Comparison of ENCODE assay signal across 17 cellular contexts in genomic region chr15:68543546-68544008, GRCh38. TPM values are rescaled to one million over a fixed set of nuclear protein-coding genes. Genes with fewer than 3 reads are reported as not detected.
DNase-seq lines count a peak whose midpoint lies in the region; ATAC-seq and TF ChIP-seq lines count a peak whose summit lies in the region.
"Had no signal": no experiment of that assay in that cellular context is flagged by ENCODE, and none has a peak within 500 bp of the region (broad histone marks: within the 10 kb centered on the region; RNA-seq: fewer than 3 reads in every experiment).

No MANE protein-coding gene starts in this region.

- intact Hi-C loops in Caco-2 (cut with micrococcal nuclease; ENCODE audit: unreplicated experiment) = no loop called here
- intact Hi-C loops in right cardiac atrium (cut with DNase I) = no loop called here

- no peak overlapping the region for H3K9ac ChIP-seq in Karpas-422 (ENCODE audit: low read length)

- H3K27ac ChIP-seq in brain microvascular endothelial cell (peak overlapping the region; percentile 92), right cardiac atrium (ENCODE audit: low read length) (peak overlapping the region; percentile 55), Karpas-422 (ENCODE audit: low read length) (no peak overlapping the region)
- H3K27ac ChIP-seq: PC-9 had no signal

- H3K27me3 Mint-ChIP-seq in Caco-2 (ENCODE audit: insufficient read depth, unreplicated experiment) = peaks cover 9% of the 10 kb centered on the region

- no peaks in the 10 kb centered on the region for H3K36me3 ChIP-seq in Caco-2 (ENCODE audit: control insufficient read depth, insufficient read depth, low read length)
- H3K36me3 ChIP-seq in brain microvascular endothelial cell (replicated peaks) = no peaks in the 10 kb centered on the region
- H3K36me3 ChIP-seq in Karpas-422 (ENCODE audit: insufficient read depth, low read length) = no peaks in the 10 kb centered on the region

- peak; percentile 56 to 68 for ATAC-seq in right cardiac atrium
- ATAC-seq in GM18861 (IDR thresholded peaks at IDR 0.05; ENCODE audit: unreplicated experiment) = no peak
- ATAC-seq: activated CD8-positive, alpha-beta T cell treated with anti-CD3 and anti-CD28 coated beads for 36 hours; left colon; natural killer cell had no signal

- H3K9me3 ChIP-seq in Caco-2 = no peaks in the 10 kb centered on the region
- peaks cover 1% of the 10 kb centered on the region for H3K9me3 ChIP-seq in right cardiac atrium (ENCODE audit: control insufficient read depth, low read length)
- H3K9me3 ChIP-seq in Karpas-422 (ENCODE audit: low read length) = peaks cover 7% of the 10 kb centered on the region

- H3K4me2 ChIP-seq in Karpas-422 (ENCODE audit: low read depth, low read length, poor library complexity, severe bottlenecking) = no peak overlapping the region
- H3K4me2 ChIP-seq: PC-9 had no signal

- no peak overlapping the region for H3K4me3 Mint-ChIP-seq in Caco-2 (ENCODE audit: unreplicated experiment)
- H3K4me3 Mint-ChIP-seq: activated CD8-positive, alpha-beta T cell treated with anti-CD3 and anti-CD28 coated beads for 36 hours; natural killer cell had no signal

- no peak overlapping the region for H2AFZ ChIP-seq in Karpas-422 (ENCODE audit: low read length)
- H2AFZ ChIP-seq: PC-9 had no signal

- no peaks in the 10 kb centered on the region for H4K20me1 ChIP-seq in Karpas-422 (ENCODE audit: insufficient read depth, low read depth, low read length)

- H3K36me3 Mint-ChIP-seq in Caco-2 (ENCODE audit: insufficient read depth, unreplicated experiment) = no peaks in the 10 kb centered on the region
- H3K36me3 Mint-ChIP-seq: natural killer cell had no signal

- POLR2A ChIA-PET in Caco-2 (lab: Charles Lee) = no interaction called here

- H3K4me1 ChIP-seq in Caco-2 (no peaks in the 10 kb centered on the region), right cardiac atrium (ENCODE audit: control insufficient read depth, insufficient read depth, low read length) (peaks cover 4% of the 10 kb centered on the region), Karpas-422 (ENCODE audit: low read length) (no peaks in the 10 kb centered on the region)

- in situ Hi-C loops in brain microvascular endothelial cell (cut with HindIII; ENCODE audit: low pct_ligation_motif_present, low sequenced_read_pairs) = no loop called here

- H3K9me3 Mint-ChIP-seq in Caco-2 (ENCODE audit: unreplicated experiment) = no peaks in the 10 kb centered on the region
- H3K9me3 Mint-ChIP-seq: natural killer cell had no signal

- DNase-seq in Caco-2 (no peak), brain microvascular endothelial cell (no peak), right cardiac atrium (peak; percentile 50 to 76 (median 65)), pulmonary artery endothelial cell (ENCODE audit: low read depth, low spot score) (peak; percentile 17), Karpas-422 (no peak), NCI-H2196 treated with DMSO at 0.1 percent for 48 hours (lab: John Stamatoyannopoulos, UW; ENCODE audit: unreplicated experiment) (no peak)
- DNase-seq in stimulated activated CD4-positive, alpha-beta T cell treated with anti-CD3 and anti-CD28 coated beads, Interleukin-4, amount 100 ng/mL, for 4 hours = no peak
- DNase-seq: activated CD8-positive, alpha-beta T cell treated with anti-CD3 and anti-CD28 coated beads for 36 hours; COR-L47; hippocampal formation; left colon; MM.1S; natural killer cell; NCI-H2029; NCI-H69; PC-9 had no signal

- 65% methylated on average over 7 of the region's 7 CpGs for WGBS in right cardiac atrium

- no peak overlapping the region for H3K4me3 ChIP-seq in Caco-2 (ENCODE audit: low read depth, low read length)
- no peak overlapping the region for H3K4me3 ChIP-seq in brain microvascular endothelial cell (ENCODE audit: low read depth, low read length)
- H3K4me3 ChIP-seq in right cardiac atrium (ENCODE audit: low read length) = no peak overlapping the region
- no peak overlapping the region for H3K4me3 ChIP-seq in Karpas-422 (ENCODE audit: low read length)
- H3K4me3 ChIP-seq: PC-9 had no signal

- BruUV-seq in Caco-2 (replicated peaks; lab: Mats Ljungman, UMichigan) = no TSS peak

- CTCF ChIA-PET in Caco-2 (lab: Charles Lee) = interaction anchor here (0.9 kb wide), 1 partner anchor 16 kb away, joined by 3 read pairs; no protein-coding TSS in a partner anchor

- peaks cover 9% of the 10 kb centered on the region for H3K4me1 Mint-ChIP-seq in Caco-2 (ENCODE audit: low read depth, unreplicated experiment)
- H3K4me1 Mint-ChIP-seq: natural killer cell had no signal

- H3K27ac Mint-ChIP-seq in Caco-2 (ENCODE audit: unreplicated experiment) = peak overlapping the region; percentile 69
- H3K27ac Mint-ChIP-seq: activated CD8-positive, alpha-beta T cell treated with anti-CD3 and anti-CD28 coated beads for 36 hours; natural killer cell had no signal

- H3K79me2 ChIP-seq in Karpas-422 (ENCODE audit: low read length) = no peaks in the 10 kb centered on the region

- no peak for TF ChIP-seq CTCF in Caco-2 (IDR thresholded peaks at IDR 0.05; ENCODE audit: insufficient read depth in 1 of 2, low read depth in 1 of 2, low read length in 1 of 2, severe bottlenecking in 1 of 2, unreplicated experiment in 1 of 2)
- TF ChIP-seq CTCF in brain microvascular endothelial cell (IDR thresholded peaks at IDR 0.05; ENCODE audit: low read depth, low read length, missing control alignments) = no peak

- H3K9me2 ChIP-seq in Karpas-422 (replicated peaks; ENCODE audit: insufficient read depth, low read length) = no peaks in the 10 kb centered on the region

- H3K27me3 ChIP-seq in Caco-2 (replicated peaks; ENCODE audit: control insufficient read depth, insufficient read depth, low read length) (no peaks in the 10 kb centered on the region), brain microvascular endothelial cell (replicated peaks) (no peaks in the 10 kb centered on the region), right cardiac atrium (ENCODE audit: control insufficient read depth, insufficient read depth) (no peaks in the 10 kb centered on the region), Karpas-422 (ENCODE audit: low read length) (no peaks in the 10 kb centered on the region)

RNA-seq across cellular contexts. Expression of gene CORO2B, which starts 35.2 kb away (rescaled TPM):
- total RNA-seq in Caco-2 (2022) (0.21 and 0.25 TPM in 2 replicates), right cardiac atrium (10 to 100 TPM in 3 of 4 donors, 1 to 10 TPM in 1; 5.8 to 13.7 (median 11.3) TPM), pulmonary artery endothelial cell (3.4 and 5.0 TPM in 2 replicates)
- polyA plus RNA-seq in right cardiac atrium = 6.9 TPM
- 0.26 and 0.69 TPM in 2 replicates for total RNA-seq in Karpas-422 (2014; rRNA removed; shearing (Covaris generic); ENCODE audit: low replicate concordance)
- total RNA-seq: activated CD8-positive, alpha-beta T cell treated with anti-CD3 and anti-CD28 coated beads for 36 hours had no signal

Comparison
In these comparisons a context has a peak if more than half of its experiments do, and no peak if none do; other contexts are left out.
1. DNase-seq: peak in right cardiac atrium (3 of 3) and pulmonary artery endothelial cell (single experiment); none in Caco-2 (0 of 2), brain microvascular endothelial cell (single experiment), Karpas-422 (single experiment), NCI-H2196 treated with DMSO at 0.1 percent for 48 hours (single experiment) and stimulated activated CD4-positive, alpha-beta T cell treated with anti-CD3 and anti-CD28 coated beads, Interleukin-4, amount 100 ng/mL, for 4 hours (0 of 2).